20 cellular contexts compared by ENCODE assay signal in genomic region chr9:74551266-74551665, GRCh38. TPM values are rescaled to one million over a fixed set of nuclear protein-coding genes. Genes with fewer than 3 reads are reported as not detected.
DNase-seq lines count a peak whose midpoint lies in the region; ATAC-seq and TF ChIP-seq lines count a peak whose summit lies in the region.
"Had no signal": no experiment of that assay in that cellular context is flagged by ENCODE, and none has a peak within 500 bp of the region (broad histone marks: within the 10 kb centered on the region; RNA-seq: fewer than 3 reads in every experiment).

No MANE protein-coding gene starts in this region.

- no peaks in the 10 kb centered on the region for H3K36me3 Mint-ChIP-seq in activated naive CD4-positive, alpha-beta T cell treated with anti-CD3 and anti-CD28 coated beads, Interleukin-2, amount 10 ng/mL, durations not matched to agents 7 days and 5 days
- H3K36me3 Mint-ChIP-seq: CD4-positive, CD25-positive, alpha-beta regulatory T cell; CD8-positive, alpha-beta memory T cell; IgD-negative memory B cell had no signal

- no peak overlapping the region for H3K4me3 Mint-ChIP-seq in activated naive CD4-positive, alpha-beta T cell treated with anti-CD3 and anti-CD28 coated beads, Interleukin-2, amount 10 ng/mL, durations not matched to agents 7 days and 5 days
- H3K4me3 Mint-ChIP-seq: CD4-positive, CD25-positive, alpha-beta regulatory T cell; CD8-positive, alpha-beta memory T cell; GM23338; IgD-negative memory B cell had no signal

- H3K79me2 ChIP-seq in mammary epithelial cell (ENCODE audit: insufficient read depth, low read length): no peaks in the 10 kb centered on the region

- no peak overlapping the region for H3K4me2 ChIP-seq in mammary epithelial cell (ENCODE audit: insufficient read depth, low read depth, low read length)
- H3K4me2 ChIP-seq: GM23338 had no signal

- H3K9me3 ChIP-seq in RWPE2 (ENCODE audit: severe bottlenecking) (no peaks in the 10 kb centered on the region), mammary epithelial cell (replicated peaks; ENCODE audit: insufficient read depth, low read length) (no peaks in the 10 kb centered on the region)
- H3K9me3 ChIP-seq: BE2C had no signal

- no peak overlapping the region for H3K27ac ChIP-seq in RWPE2 (ENCODE audit: poor library complexity, severe bottlenecking)
- H3K27ac ChIP-seq in mammary epithelial cell (ENCODE audit: insufficient read depth, low read depth, low read length): no peak overlapping the region
- H3K27ac ChIP-seq: HL-60 had no signal

- no peaks in the 10 kb centered on the region for H4K20me1 ChIP-seq in mammary epithelial cell (ENCODE audit: insufficient read depth, low read length)

- H3K27me3 ChIP-seq in RWPE2 (ENCODE audit: insufficient read depth, poor library complexity, severe bottlenecking) (no peaks in the 10 kb centered on the region), mammary epithelial cell (ENCODE audit: insufficient read depth, low read length) (no peaks in the 10 kb centered on the region)
- H3K27me3 ChIP-seq: BE2C had no signal

- 13% methylated on average over 4 of the region's 5 CpGs for WGBS in mammary epithelial cell (ENCODE audit: low coverage, missing lambda C conversion rate)

- CTCF ChIA-PET in mammary epithelial cell (lab: Charles Lee; ENCODE audit: low non-redundant PET): no interaction called here
- CTCF ChIA-PET in activated naive CD4-positive, alpha-beta T cell treated with anti-CD3 and anti-CD28 coated beads, Interleukin-2, amount 10 ng/mL, durations not matched to agents 7 days and 5 days (lab: Charles Lee): no interaction called here

- intact Hi-C loops in mammary epithelial cell (cut with micrococcal nuclease): no loop called here
- intact Hi-C loops in Right ventricle myocardium superior (cut with DNase I): no loop called here

- dilution Hi-C loops in mammary epithelial cell (cut with HindIII; ENCODE audit: low sequenced_read_pairs): no loop called here

- in situ Hi-C loops in mammary epithelial cell (cut with MboI; ENCODE audit: low sequenced_read_pairs in 2 of 2): loop anchor here in 1 of 2 donors (25.0 kb wide), 1 partner anchor 164 kb away; no protein-coding TSS in a partner anchor

- H2AFZ ChIP-seq in mammary epithelial cell (ENCODE audit: low read depth, low read length): no peak overlapping the region
- H2AFZ ChIP-seq: GM23338 had no signal

- BruUV-seq in mammary epithelial cell (replicated peaks; lab: Mats Ljungman, UMichigan): no TSS peak

- no peak overlapping the region for H3K9ac ChIP-seq in mammary epithelial cell (ENCODE audit: insufficient read depth, low read length)

- H3K4me1 Mint-ChIP-seq in activated naive CD4-positive, alpha-beta T cell treated with anti-CD3 and anti-CD28 coated beads, Interleukin-2, amount 10 ng/mL, durations not matched to agents 7 days and 5 days: no peaks in the 10 kb centered on the region
- H3K4me1 Mint-ChIP-seq: CD4-positive, CD25-positive, alpha-beta regulatory T cell; CD8-positive, alpha-beta memory T cell had no signal

- H3K27me3 Mint-ChIP-seq in activated naive CD4-positive, alpha-beta T cell treated with anti-CD3 and anti-CD28 coated beads, Interleukin-2, amount 10 ng/mL, durations not matched to agents 7 days and 5 days: no peaks in the 10 kb centered on the region
- H3K27me3 Mint-ChIP-seq: CD8-positive, alpha-beta memory T cell had no signal

- peak; percentile 53 for DNase-seq in HT1080 (ENCODE audit: low read depth)
- no peak for DNase-seq in RWPE2 (ENCODE audit: low spot score)
- DNase-seq in mammary epithelial cell: peak; percentile 72
- peak; percentile 36 for DNase-seq in globus pallidus (ENCODE audit: low spot score)
- no peak for DNase-seq in Right ventricle myocardium superior
- DNase-seq in activated naive CD4-positive, alpha-beta T cell treated with anti-CD3 and anti-CD28 coated beads, Interleukin-2, amount 10 ng/mL, durations not matched to agents 7 days and 5 days: no peak
- DNase-seq: ACHN; BE2C; C1 segment of cervical spinal cord; CD4-positive, CD25-positive, alpha-beta regulatory T cell; CD8-positive, alpha-beta memory T cell; COR-L47; DMS 273 treated with DMSO at 0.1 percent for 48 hours; DMS53; DND-41; HCEC 1CT had no signal

- no peak overlapping the region for H3K27ac Mint-ChIP-seq in activated naive CD4-positive, alpha-beta T cell treated with anti-CD3 and anti-CD28 coated beads, Interleukin-2, amount 10 ng/mL, durations not matched to agents 7 days and 5 days
- H3K27ac Mint-ChIP-seq: CD4-positive, CD25-positive, alpha-beta regulatory T cell; CD8-positive, alpha-beta memory T cell; GM23338; IgD-negative memory B cell had no signal

- TF ChIP-seq CTCF in RWPE2 (IDR thresholded peaks at IDR 0.05; ENCODE audit: poor library complexity, severe bottlenecking) (no peak), mammary epithelial cell (conservative IDR thresholded peaks at IDR 0.05 in 1 of 2, IDR thresholded peaks at IDR 0.05 in 1 of 2; ENCODE audit: extremely low read depth in 1 of 2, insufficient read depth in 1 of 2, low read depth in 1 of 2, low read length in 2 of 2) (no peak)

- no peaks in the 10 kb centered on the region for H3K9me3 Mint-ChIP-seq in activated naive CD4-positive, alpha-beta T cell treated with anti-CD3 and anti-CD28 coated beads, Interleukin-2, amount 10 ng/mL, durations not matched to agents 7 days and 5 days
- H3K9me3 Mint-ChIP-seq: CD8-positive, alpha-beta memory T cell; GM23338 had no signal

- ATAC-seq in RWPE2 (ENCODE audit: low read depth) (0 out of 3 replicates have a peak, but pooled peaks have one; percentile 25), Right ventricle myocardium superior (ENCODE audit: poor library complexity) (no peak), GM21360 (IDR thresholded peaks at IDR 0.05; ENCODE audit: unreplicated experiment) (no peak)
- ATAC-seq: GM23338 had no signal

- H3K4me3 ChIP-seq in RWPE2 (ENCODE audit: severe bottlenecking): no peak overlapping the region
- H3K4me3 ChIP-seq in mammary epithelial cell (replicated peaks in 1 of 3; ENCODE audit: insufficient read depth in 1 of 3, low read depth in 2 of 3, low read length in 3 of 3): no peak overlapping the region
- H3K4me3 ChIP-seq: GM23338 had no signal

- H3K4me1 ChIP-seq in RWPE2 (ENCODE audit: insufficient read depth, poor library complexity, severe bottlenecking): no peaks in the 10 kb centered on the region
- peaks cover 3% of the 10 kb centered on the region for H3K4me1 ChIP-seq in mammary epithelial cell (ENCODE audit: insufficient read depth, low read length)
- H3K4me1 ChIP-seq: BE2C had no signal

- H3K36me3 ChIP-seq in RWPE2 (ENCODE audit: low read depth) (no peaks in the 10 kb centered on the region), mammary epithelial cell (ENCODE audit: insufficient read depth, low read length) (no peaks in the 10 kb centered on the region)
- H3K36me3 ChIP-seq: BE2C had no signal

RNA-seq across cellular contexts. Expression of gene RORB, which starts 54.1 kb away (rescaled TPM):
- 0.13 and 0.17 TPM in 2 replicates for total RNA-seq in HT1080 (2014; rRNA removed; shearing (Covaris generic))
- polyA plus RNA-seq in HT1080 (2015; cell fraction: cytosol; rRNA removed): 0.15 and 0.23 TPM in 2 replicates
- 0.11 and 0.19 TPM in 2 replicates for polyA plus RNA-seq in HT1080 (2015; cell fraction: nucleus; rRNA removed)
- total RNA-seq in mammary epithelial cell: under 1 TPM; 0.17 to 0.19 TPM
- polyA plus RNA-seq in mammary epithelial cell: 0.05 TPM
- polyA minus RNA-seq in mammary epithelial cell: not detected
- 5.7 TPM for total RNA-seq in Right ventricle myocardium superior
- total RNA-seq: CD4-positive, CD25-positive, alpha-beta regulatory T cell; CD8-positive, alpha-beta memory T cell had no signal
- polyA plus RNA-seq: CD4-positive, CD25-positive, alpha-beta regulatory T cell; IgD-negative memory B cell had no signal

Comparison
In these comparisons a context has a peak if more than half of its experiments do, and no peak if none do; other contexts are left out.
1. DNase-seq: peak in HT1080 (single experiment), mammary epithelial cell (single experiment) and globus pallidus (single experiment); none in RWPE2 (single experiment), Right ventricle myocardium superior (single experiment) and activated naive CD4-positive, alpha-beta T cell treated with anti-CD3 and anti-CD28 coated beads, Interleukin-2, amount 10 ng/mL, durations not matched to agents 7 days and 5 days (single experiment).